9 cellular contexts compared by ENCODE assay signal in genomic region chrX:115949900-115950822, GRCh38.
DNase-seq lines count a peak whose midpoint lies in the region; ATAC-seq and TF ChIP-seq lines count a peak whose summit lies in the region.
"Had no signal": no experiment of that assay in that cellular context is flagged by ENCODE, and none has a peak within 500 bp of the region (broad histone marks: within the 10 kb centered on the region; RNA-seq: fewer than 3 reads in every experiment).

No MANE protein-coding gene starts in this region.

- intact Hi-C loops in head of caudate nucleus (cut with DNase I), result no loop called here
- intact Hi-C loops in OCI-LY7 (cut with micrococcal nuclease; ENCODE audit: unreplicated experiment), result no loop called here

- DNase-seq in activated T-cell treated with anti-CD3 and anti-CD28 coated beads, Interleukin-2, amount 50 U/mL, for 24 hours, result peak; percentile 43
- DNase-seq in activated T-cell treated with anti-CD3 and anti-CD28 coated beads for 4 hours (no peak), NCI-H526 treated with DMSO at 0.1 percent for 48 hours (lab: John Stamatoyannopoulos, UW) (peak; percentile 5), head of caudate nucleus (peak in 38 of 42 donors; percentile 31 to 90 (median 79)), OCI-LY7 (ENCODE audit: low spot score) (no peak), D341Med (ENCODE audit: low spot score) (no peak)
- DNase-seq: stimulated activated CD4-positive, alpha-beta T cell treated with anti-CD3 and anti-CD28 coated beads, Interleukin-1b, Interleukin-23, amount 100 ng/mL, for 48 hours had no signal

- H3K79me2 ChIP-seq in OCI-LY7 (ENCODE audit: insufficient read depth, low read depth, low read length), result no peaks in the 10 kb centered on the region

- no peaks in the 10 kb centered on the region for H3K9me3 ChIP-seq in OCI-LY7 (ENCODE audit: low read length)

- H3K36me3 Mint-ChIP-seq in activated T-cell treated with anti-CD3 and anti-CD28 coated beads, Interleukin-2, amount 50 U/mL, for 24 hours (ENCODE audit: low read depth), result no peaks in the 10 kb centered on the region

- H3K27ac ChIP-seq in OCI-LY7 (ENCODE audit: low read depth, low read length, poor library complexity, severe bottlenecking), result no peak overlapping the region

- BruUV-seq in OCI-LY7 (replicated peaks; lab: Mats Ljungman, UMichigan), result no TSS peak

- no peaks in the 10 kb centered on the region for H3K36me3 ChIP-seq in OCI-LY7 (ENCODE audit: insufficient read depth, low read length)

- POLR2A ChIA-PET in OCI-LY7 (lab: Charles Lee), result no interaction called here

- H3K4me3 ChIP-seq in OCI-LY7 (ENCODE audit: low read depth, low read length, poor library complexity, severe bottlenecking), result no peak overlapping the region

- no peaks in the 10 kb centered on the region for H4K20me1 ChIP-seq in OCI-LY7 (ENCODE audit: insufficient read depth, low read length)

- H3K9me2 ChIP-seq in OCI-LY7 (ENCODE audit: insufficient read depth, low read length), result no peaks in the 10 kb centered on the region

- H3K4me3 Mint-ChIP-seq in activated T-cell treated with anti-CD3 and anti-CD28 coated beads, Interleukin-2, amount 50 U/mL, for 24 hours, result no peak overlapping the region

- no peak overlapping the region for H3K4me2 ChIP-seq in OCI-LY7 (ENCODE audit: low read length)

- TF ChIP-seq CTCF in OCI-LY7 (conservative IDR thresholded peaks at IDR 0.05; ENCODE audit: low read length), result no peak

- H3K4me1 ChIP-seq in OCI-LY7 (ENCODE audit: insufficient read depth, low read length, poor library complexity, severe bottlenecking), result no peaks in the 10 kb centered on the region

- ATAC-seq in GM21526 (IDR thresholded peaks at IDR 0.05; ENCODE audit: low FRiP score, unreplicated experiment) (no peak), GM21528 (IDR thresholded peaks at IDR 0.05; ENCODE audit: low FRiP score, unreplicated experiment) (no peak)

- no peaks in the 10 kb centered on the region for H3K4me1 Mint-ChIP-seq in activated T-cell treated with anti-CD3 and anti-CD28 coated beads, Interleukin-2, amount 50 U/mL, for 24 hours (ENCODE audit: low read depth)

- no peaks in the 10 kb centered on the region for H3K9me3 Mint-ChIP-seq in activated T-cell treated with anti-CD3 and anti-CD28 coated beads, Interleukin-2, amount 50 U/mL, for 24 hours

- H3K27me3 Mint-ChIP-seq in activated T-cell treated with anti-CD3 and anti-CD28 coated beads, Interleukin-2, amount 50 U/mL, for 24 hours, result peaks cover 9% of the 10 kb centered on the region

- H2AFZ ChIP-seq in OCI-LY7 (ENCODE audit: low read length), result no peak overlapping the region

- CTCF ChIA-PET in OCI-LY7 (lab: Charles Lee; ENCODE audit: unreplicated experiment), result no interaction called here

- no peak overlapping the region for H3K27ac Mint-ChIP-seq in activated T-cell treated with anti-CD3 and anti-CD28 coated beads, Interleukin-2, amount 50 U/mL, for 24 hours

Comparison
In these comparisons a context has a peak if more than half of its experiments do, and no peak if none do; other contexts are left out.
1. DNase-seq: peak in activated T-cell treated with anti-CD3 and anti-CD28 coated beads, Interleukin-2, amount 50 U/mL, for 24 hours (single experiment), NCI-H526 treated with DMSO at 0.1 percent for 48 hours (single experiment) and head of caudate nucleus (38 of 42); none in activated T-cell treated with anti-CD3 and anti-CD28 coated beads for 4 hours (single experiment), OCI-LY7 (single experiment) and D341Med (single experiment).